ENCODE assay signal across 1 cellular context in the genomic region with DNA sequence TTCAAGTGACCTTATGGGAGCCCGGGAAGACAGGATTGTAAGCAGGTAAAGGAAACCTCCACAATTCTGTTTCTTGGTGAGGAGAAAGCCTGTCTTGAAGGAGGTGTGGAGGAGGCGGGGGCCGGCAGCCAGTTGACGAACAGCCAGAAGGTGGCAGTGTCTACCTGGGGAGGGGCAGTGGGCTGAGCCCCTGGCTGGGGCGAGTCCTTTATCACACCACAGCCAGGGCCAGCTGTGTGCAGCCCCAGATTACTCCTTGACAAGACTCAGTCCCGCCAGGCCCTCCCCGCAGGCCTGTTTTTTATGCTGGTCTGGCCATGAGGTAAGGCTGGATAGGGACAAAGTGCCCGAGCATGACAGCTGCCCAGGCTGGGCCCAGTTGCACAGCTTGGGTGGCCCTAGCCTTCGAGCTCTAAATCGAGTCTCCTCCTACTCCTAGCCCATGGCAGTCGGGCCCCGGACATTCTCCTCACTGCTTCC.
A peak's percentile ranks its signal among the peaks of the same experiment; 100 is the strongest.
TF ChIP-seq lines count a peak whose summit lies in the region.

No MANE protein-coding gene starts in this region.

TF ChIP-seq in HepG2, 621 proteins besides CTCF, POLR2A, EP300 and RAD21 (continued from another document and continues in another):
- no peak for TF ChIP-seq JUND (CRISPR knock-in tag; IDR thresholded peaks at IDR 0.05)
- TF ChIP-seq FOXO1 (CRISPR knock-in tag; IDR thresholded peaks at IDR 0.05) = no peak
- TF ChIP-seq, protein P1, sequence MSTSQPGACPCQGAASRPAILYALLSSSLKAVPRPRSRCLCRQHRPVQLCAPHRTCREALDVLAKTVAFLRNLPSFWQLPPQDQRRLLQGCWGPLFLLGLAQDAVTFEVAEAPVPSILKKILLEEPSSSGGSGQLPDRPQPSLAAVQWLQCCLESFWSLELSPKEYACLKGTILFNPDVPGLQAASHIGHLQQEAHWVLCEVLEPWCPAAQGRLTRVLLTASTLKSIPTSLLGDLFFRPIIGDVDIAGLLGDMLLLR (CRISPR knock-in tag; IDR thresholded peaks at IDR 0.05) = no peak
- TF ChIP-seq, protein P2, sequence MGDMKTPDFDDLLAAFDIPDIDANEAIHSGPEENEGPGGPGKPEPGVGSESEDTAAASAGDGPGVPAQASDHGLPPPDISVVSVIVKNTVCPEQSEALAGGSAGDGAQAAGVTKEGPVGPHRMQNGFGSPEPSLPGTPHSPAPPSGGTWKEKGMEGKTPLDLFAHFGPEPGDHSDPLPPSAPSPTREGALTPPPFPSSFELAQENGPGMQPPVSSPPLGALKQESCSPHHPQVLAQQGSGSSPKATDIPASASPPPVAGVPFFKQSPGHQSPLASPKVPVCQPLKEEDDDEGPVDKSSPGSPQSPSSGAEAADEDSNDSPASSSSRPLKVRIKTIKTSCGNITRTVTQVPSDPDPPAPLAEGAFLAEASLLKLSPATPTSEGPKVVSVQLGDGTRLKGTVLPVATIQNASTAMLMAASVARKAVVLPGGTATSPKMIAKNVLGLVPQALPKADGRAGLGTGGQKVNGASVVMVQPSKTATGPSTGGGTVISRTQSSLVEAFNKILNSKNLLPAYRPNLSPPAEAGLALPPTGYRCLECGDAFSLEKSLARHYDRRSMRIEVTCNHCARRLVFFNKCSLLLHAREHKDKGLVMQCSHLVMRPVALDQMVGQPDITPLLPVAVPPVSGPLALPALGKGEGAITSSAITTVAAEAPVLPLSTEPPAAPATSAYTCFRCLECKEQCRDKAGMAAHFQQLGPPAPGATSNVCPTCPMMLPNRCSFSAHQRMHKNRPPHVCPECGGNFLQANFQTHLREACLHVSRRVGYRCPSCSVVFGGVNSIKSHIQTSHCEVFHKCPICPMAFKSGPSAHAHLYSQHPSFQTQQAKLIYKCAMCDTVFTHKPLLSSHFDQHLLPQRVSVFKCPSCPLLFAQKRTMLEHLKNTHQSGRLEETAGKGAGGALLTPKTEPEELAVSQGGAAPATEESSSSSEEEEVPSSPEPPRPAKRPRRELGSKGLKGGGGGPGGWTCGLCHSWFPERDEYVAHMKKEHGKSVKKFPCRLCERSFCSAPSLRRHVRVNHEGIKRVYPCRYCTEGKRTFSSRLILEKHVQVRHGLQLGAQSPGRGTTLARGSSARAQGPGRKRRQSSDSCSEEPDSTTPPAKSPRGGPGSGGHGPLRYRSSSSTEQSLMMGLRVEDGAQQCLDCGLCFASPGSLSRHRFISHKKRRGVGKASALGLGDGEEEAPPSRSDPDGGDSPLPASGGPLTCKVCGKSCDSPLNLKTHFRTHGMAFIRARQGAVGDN (CRISPR knock-in tag; IDR thresholded peaks at IDR 0.05) = peak; percentile 77
- TF ChIP-seq SIN3B (IDR thresholded peaks at IDR 0.05; ENCODE audit: low read length) = no peak
- TF ChIP-seq, protein P3, sequence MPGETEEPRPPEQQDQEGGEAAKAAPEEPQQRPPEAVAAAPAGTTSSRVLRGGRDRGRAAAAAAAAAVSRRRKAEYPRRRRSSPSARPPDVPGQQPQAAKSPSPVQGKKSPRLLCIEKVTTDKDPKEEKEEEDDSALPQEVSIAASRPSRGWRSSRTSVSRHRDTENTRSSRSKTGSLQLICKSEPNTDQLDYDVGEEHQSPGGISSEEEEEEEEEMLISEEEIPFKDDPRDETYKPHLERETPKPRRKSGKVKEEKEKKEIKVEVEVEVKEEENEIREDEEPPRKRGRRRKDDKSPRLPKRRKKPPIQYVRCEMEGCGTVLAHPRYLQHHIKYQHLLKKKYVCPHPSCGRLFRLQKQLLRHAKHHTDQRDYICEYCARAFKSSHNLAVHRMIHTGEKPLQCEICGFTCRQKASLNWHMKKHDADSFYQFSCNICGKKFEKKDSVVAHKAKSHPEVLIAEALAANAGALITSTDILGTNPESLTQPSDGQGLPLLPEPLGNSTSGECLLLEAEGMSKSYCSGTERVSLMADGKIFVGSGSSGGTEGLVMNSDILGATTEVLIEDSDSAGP (CRISPR knock-in tag; IDR thresholded peaks at IDR 0.05; ENCODE audit: borderline replicate concordance) = peak; percentile 31; the same call in 1 of the 2 replicates
- TF ChIP-seq PHF21A (CRISPR knock-in tag; IDR thresholded peaks at IDR 0.05) = 0 out of 2 replicates have a peak, but pooled peaks have one; percentile 15
- TF ChIP-seq SMC3 (IDR thresholded peaks at IDR 0.05; ENCODE audit: low read length) = peak; percentile 50
- TF ChIP-seq ZC3H13 (CRISPR knock-in tag; IDR thresholded peaks at IDR 0.05) = no peak
- TF ChIP-seq, protein P4, sequence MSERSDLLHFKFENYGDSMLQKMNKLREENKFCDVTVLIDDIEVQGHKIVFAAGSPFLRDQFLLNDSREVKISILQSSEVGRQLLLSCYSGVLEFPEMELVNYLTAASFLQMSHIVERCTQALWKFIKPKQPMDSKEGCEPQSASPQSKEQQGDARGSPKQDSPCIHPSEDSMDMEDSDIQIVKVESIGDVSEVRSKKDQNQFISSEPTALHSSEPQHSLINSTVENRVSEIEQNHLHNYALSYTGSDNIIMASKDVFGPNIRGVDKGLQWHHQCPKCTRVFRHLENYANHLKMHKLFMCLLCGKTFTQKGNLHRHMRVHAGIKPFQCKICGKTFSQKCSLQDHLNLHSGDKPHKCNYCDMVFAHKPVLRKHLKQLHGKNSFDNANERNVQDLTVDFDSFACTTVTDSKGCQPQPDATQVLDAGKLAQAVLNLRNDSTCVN (CRISPR knock-in tag; IDR thresholded peaks at IDR 0.05; ENCODE audit: borderline replicate concordance) = no peak
- TF ChIP-seq KDM5B (CRISPR knock-in tag; IDR thresholded peaks at IDR 0.05; ENCODE audit: borderline replicate concordance) = no peak
- TF ChIP-seq POLR2AphosphoS5 (IDR thresholded peaks at IDR 0.05; ENCODE audit: low read depth, low read length) = no peak
- TF ChIP-seq, protein P5, sequence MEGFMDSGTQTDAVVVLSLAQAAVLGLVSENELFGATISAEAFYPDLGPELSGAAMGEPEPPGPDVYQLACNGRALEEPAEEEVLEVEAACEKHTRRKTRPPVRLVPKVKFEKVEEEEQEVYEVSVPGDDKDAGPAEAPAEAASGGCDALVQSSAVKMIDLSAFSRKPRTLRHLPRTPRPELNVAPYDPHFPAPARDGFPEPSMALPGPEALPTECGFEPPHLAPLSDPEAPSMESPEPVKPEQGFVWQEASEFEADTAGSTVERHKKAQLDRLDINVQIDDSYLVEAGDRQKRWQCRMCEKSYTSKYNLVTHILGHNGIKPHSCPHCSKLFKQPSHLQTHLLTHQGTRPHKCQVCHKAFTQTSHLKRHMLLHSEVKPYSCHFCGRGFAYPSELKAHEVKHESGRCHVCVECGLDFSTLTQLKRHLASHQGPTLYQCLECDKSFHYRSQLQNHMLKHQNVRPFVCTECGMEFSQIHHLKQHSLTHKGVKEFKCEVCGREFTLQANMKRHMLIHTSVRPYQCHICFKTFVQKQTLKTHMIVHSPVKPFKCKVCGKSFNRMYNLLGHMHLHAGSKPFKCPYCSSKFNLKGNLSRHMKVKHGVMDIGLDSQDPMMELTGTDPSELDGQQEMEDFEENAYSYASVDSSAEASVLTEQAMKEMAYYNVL (CRISPR knock-in tag; IDR thresholded peaks at IDR 0.05; ENCODE audit: borderline replicate concordance) = no peak; the same call in 1 of the 2 replicates
- no peak for TF ChIP-seq ZNF557 (CRISPR knock-in tag; IDR thresholded peaks at IDR 0.05)
- TF ChIP-seq RXRB (CRISPR knock-in tag; IDR thresholded peaks at IDR 0.05; ENCODE audit: borderline replicate concordance) = 0 out of 2 replicates have a peak, but pooled peaks have one; percentile 23
- TF ChIP-seq MTF1 (CRISPR knock-in tag; IDR thresholded peaks at IDR 0.05) = no peak
- TF ChIP-seq, protein P6, sequence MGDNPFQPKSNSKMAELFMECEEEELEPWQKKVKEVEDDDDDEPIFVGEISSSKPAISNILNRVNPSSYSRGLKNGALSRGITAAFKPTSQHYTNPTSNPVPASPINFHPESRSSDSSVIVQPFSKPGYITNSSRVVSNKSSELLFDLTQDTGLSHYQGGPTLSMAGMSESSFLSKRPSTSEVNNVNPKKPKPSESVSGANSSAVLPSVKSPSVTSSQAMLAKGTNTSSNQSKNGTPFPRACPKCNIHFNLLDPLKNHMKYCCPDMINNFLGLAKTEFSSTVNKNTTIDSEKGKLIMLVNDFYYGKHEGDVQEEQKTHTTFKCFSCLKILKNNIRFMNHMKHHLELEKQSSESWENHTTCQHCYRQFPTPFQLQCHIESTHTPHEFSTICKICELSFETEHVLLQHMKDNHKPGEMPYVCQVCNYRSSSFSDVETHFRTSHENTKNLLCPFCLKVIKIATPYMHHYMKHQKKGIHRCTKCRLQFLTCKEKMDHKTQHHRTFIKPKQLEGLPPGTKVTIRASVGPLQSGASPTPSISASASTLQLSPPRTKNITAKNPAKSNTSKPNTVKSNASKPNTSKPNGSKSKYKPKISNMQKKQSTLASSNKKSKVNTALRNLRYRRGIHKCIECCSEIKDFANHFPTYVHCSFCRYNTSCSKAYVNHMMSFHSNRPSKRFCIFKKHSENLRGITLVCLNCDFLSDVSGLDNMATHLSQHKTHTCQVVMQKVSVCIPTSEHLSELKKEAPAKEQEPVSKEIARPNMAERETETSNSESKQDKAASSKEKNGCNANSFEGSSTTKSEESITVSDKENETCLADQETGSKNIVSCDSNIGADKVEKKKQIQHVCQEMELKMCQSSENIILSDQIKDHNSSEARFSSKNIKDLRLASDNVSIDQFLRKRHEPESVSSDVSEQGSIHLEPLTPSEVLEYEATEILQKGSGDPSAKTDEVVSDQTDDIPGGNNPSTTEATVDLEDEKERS (CRISPR knock-in tag; IDR thresholded peaks at IDR 0.05) = no peak
- no peak for TF ChIP-seq ZZZ3 (CRISPR knock-in tag; IDR thresholded peaks at IDR 0.05; ENCODE audit: borderline replicate concordance)
- no peak for TF ChIP-seq AGO1 (IDR thresholded peaks at IDR 0.05; ENCODE audit: low read depth, low read length, poor library complexity, severe bottlenecking)
- TF ChIP-seq RBFOX2 (IDR thresholded peaks at IDR 0.05; ENCODE audit: low read depth, low read length) = no peak
- TF ChIP-seq KDM5A (IDR thresholded peaks at IDR 0.05; ENCODE audit: borderline replicate concordance, low read length) = no peak
- TF ChIP-seq MXI1 (IDR thresholded peaks at IDR 0.05; ENCODE audit: borderline replicate concordance, low read depth, low read length) = 0 out of 3 replicates have a peak, but pooled peaks have one; percentile 16
- TF ChIP-seq KAT7 (CRISPR knock-in tag; IDR thresholded peaks at IDR 0.05; ENCODE audit: borderline replicate concordance) = no peak
- no peak for TF ChIP-seq BRD4 (CRISPR knock-in tag; IDR thresholded peaks at IDR 0.05)
- TF ChIP-seq ZMYM2 (CRISPR knock-in tag; IDR thresholded peaks at IDR 0.05) = no peak
- no peak for TF ChIP-seq ZNF430 (CRISPR knock-in tag; IDR thresholded peaks at IDR 0.05)
- TF ChIP-seq, protein P7, sequence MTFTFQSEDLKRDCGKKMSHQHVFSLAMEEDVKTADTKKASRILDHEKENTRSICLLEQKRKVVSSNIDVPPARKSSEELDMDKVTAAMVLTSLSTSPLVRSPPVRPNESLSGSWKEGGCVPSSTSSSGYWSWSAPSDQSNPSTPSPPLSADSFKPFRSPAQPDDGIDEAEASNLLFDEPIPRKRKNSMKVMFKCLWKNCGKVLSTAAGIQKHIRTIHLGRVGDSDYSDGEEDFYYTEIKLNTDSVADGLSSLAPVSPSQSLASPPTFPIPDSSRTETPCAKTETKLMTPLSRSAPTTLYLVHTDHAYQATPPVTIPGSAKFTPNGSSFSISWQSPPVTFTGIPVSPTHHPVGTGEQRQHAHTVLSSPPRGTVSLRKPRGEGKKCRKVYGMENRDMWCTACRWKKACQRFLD (CRISPR knock-in tag; IDR thresholded peaks at IDR 0.05; ENCODE audit: borderline replicate concordance) = no peak
- TF ChIP-seq, protein P8, sequence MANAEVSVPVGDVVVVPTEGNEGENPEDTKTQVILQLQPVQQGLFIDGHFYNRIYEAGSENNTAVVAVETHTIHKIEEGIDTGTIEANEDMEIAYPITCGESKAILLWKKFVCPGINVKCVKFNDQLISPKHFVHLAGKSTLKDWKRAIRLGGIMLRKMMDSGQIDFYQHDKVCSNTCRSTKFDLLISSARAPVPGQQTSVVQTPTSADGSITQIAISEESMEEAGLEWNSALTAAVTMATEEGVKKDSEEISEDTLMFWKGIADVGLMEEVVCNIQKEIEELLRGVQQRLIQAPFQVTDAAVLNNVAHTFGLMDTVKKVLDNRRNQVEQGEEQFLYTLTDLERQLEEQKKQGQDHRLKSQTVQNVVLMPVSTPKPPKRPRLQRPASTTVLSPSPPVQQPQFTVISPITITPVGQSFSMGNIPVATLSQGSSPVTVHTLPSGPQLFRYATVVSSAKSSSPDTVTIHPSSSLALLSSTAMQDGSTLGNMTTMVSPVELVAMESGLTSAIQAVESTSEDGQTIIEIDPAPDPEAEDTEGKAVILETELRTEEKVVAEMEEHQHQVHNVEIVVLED (CRISPR knock-in tag; IDR thresholded peaks at IDR 0.05; ENCODE audit: borderline replicate concordance) = no peak
- TF ChIP-seq ZNF496 (CRISPR knock-in tag; IDR thresholded peaks at IDR 0.05; ENCODE audit: insufficient replicate concordance) = no peak
- peak; percentile 19; the same call in 1 of the 2 replicates for TF ChIP-seq ZNF776 (CRISPR knock-in tag; IDR thresholded peaks at IDR 0.05)
- peak; percentile 60; the same call in 1 of the 2 replicates for TF ChIP-seq SAP130 (CRISPR knock-in tag; IDR thresholded peaks at IDR 0.05; ENCODE audit: low read depth)
- TF ChIP-seq, protein P9, sequence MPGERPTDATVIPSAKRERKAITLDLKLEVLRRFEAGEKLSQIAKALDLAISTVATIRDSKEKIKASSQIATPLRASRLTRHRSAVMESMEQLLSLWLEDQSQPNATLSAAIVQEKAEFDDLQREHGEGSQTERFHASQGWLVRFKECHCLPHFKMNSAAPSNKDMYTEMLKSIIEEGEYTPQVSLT (CRISPR knock-in tag; IDR thresholded peaks at IDR 0.05; ENCODE audit: borderline replicate concordance, low read depth) = no peak
- TF ChIP-seq, protein P10, sequence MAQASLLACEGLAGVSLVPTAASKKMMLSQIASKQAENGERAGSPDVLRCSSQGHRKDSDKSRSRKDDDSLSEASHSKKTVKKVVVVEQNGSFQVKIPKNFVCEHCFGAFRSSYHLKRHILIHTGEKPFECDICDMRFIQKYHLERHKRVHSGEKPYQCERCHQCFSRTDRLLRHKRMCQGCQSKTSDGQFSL (CRISPR knock-in tag; IDR thresholded peaks at IDR 0.05) = peak; percentile 70; the same call in 1 of the 2 replicates
- peak; percentile 57; the same call in 1 of the 2 replicates for TF ChIP-seq TBX2 (CRISPR knock-in tag; IDR thresholded peaks at IDR 0.05; ENCODE audit: borderline replicate concordance)
- TF ChIP-seq ISL2 (CRISPR knock-in tag; IDR thresholded peaks at IDR 0.05) = 0 out of 2 replicates have a peak, but pooled peaks have one; percentile 22
- TF ChIP-seq ZSCAN22 (CRISPR knock-in tag; IDR thresholded peaks at IDR 0.05) = no peak
- TF ChIP-seq ZBTB38 (CRISPR knock-in tag; IDR thresholded peaks at IDR 0.05) = 0 out of 2 replicates have a peak, but pooled peaks have one; percentile 24
- TF ChIP-seq FIP1L1 (IDR thresholded peaks at IDR 0.05; ENCODE audit: borderline replicate concordance, insufficient read depth, low read depth, low read length) = no peak
